In genomic region chr15:85414495-85414894, GRCh38 we compare ENCODE assay signal across 8 cellular contexts. TPM values are rescaled to one million over a fixed set of nuclear protein-coding genes. Genes with fewer than 3 reads are reported as not detected.
DNase-seq lines count a peak whose midpoint lies in the region; ATAC-seq and TF ChIP-seq lines count a peak whose summit lies in the region.

No MANE protein-coding gene starts in this region.

- H3K4me3 ChIP-seq in ACC112 (ENCODE audit: low read depth, low read length) (peak overlapping the region; percentile 66; the same call in 1 of the 2 replicates), hepatocyte (no peak overlapping the region)

- H4K20me1 ChIP-seq in hepatocyte (ENCODE audit: insufficient read depth, poor library complexity, severe bottlenecking) = peaks cover 23% of the 10 kb centered on the region

- POLR2A ChIA-PET in activated B cell treated with CpG ODN at 0.5 μM for 24 hours (lab: Charles Lee) = interaction anchor here (0.8 to 17.2 kb wide), 10 partner anchors 10 to 117 kb away, joined by 3 to 395 read pairs (median 16); partner anchors contain the start of gene AKAP13

- H3K27me3 Mint-ChIP-seq in activated B cell treated with CpG ODN at 0.5 μM for 24 hours = no peaks in the 10 kb centered on the region

- H2AFZ ChIP-seq in ACC112 (ENCODE audit: low read length, unreplicated experiment) (no peak overlapping the region), hepatocyte (no peak overlapping the region)

- DNase-seq in GM13976 (ENCODE audit: low spot score) = peak; percentile 55
- DNase-seq in activated B cell treated with CpG ODN at 0.5 μM for 24 hours = no peak
- no peak for DNase-seq in hepatocyte (ENCODE audit: low spot score)
- no peak for DNase-seq in SKM-1 (lab: John Stamatoyannopoulos, UW; ENCODE audit: unreplicated experiment)

- no peaks in the 10 kb centered on the region for H3K9me3 ChIP-seq in hepatocyte (ENCODE audit: low read depth)

- H3K36me3 ChIP-seq in ACC112 (ENCODE audit: insufficient read depth, low read length) (no peaks in the 10 kb centered on the region), hepatocyte (replicated peaks; ENCODE audit: insufficient read depth, low read depth) (no peaks in the 10 kb centered on the region)

- no peaks in the 10 kb centered on the region for H3K9me2 ChIP-seq in hepatocyte (replicated peaks; ENCODE audit: insufficient read depth)

- in situ Hi-C loops in GM13976 (cut with MboI; ENCODE audit: low sequenced_read_pairs, unreplicated experiment) = no loop called here

- peak overlapping the region; percentile 9 for H3K4me3 Mint-ChIP-seq in activated B cell treated with CpG ODN at 0.5 μM for 24 hours

- H3K36me3 Mint-ChIP-seq in activated B cell treated with CpG ODN at 0.5 μM for 24 hours (ENCODE audit: low read depth) = peaks cover 17% of the 10 kb centered on the region

- H3K9me3 Mint-ChIP-seq in activated B cell treated with CpG ODN at 0.5 μM for 24 hours = no peaks in the 10 kb centered on the region

- H3K27ac ChIP-seq in ACC112 (ENCODE audit: low read depth, low read length) (peak overlapping the region; percentile 96), hepatocyte (peak overlapping the region; percentile 66)

- intact Hi-C loops in activated B cell treated with CpG ODN at 0.5 μM for 24 hours (cut with micrococcal nuclease) = loop anchor here (1.0 kb wide), 2 partner anchors 26 to 118 kb away; no protein-coding TSS in a partner anchor

- H3K79me2 ChIP-seq in ACC112 (ENCODE audit: control insufficient read depth, insufficient read depth, low read length, unreplicated experiment) (peaks cover 87% of the 10 kb centered on the region), hepatocyte (peaks cover 97% of the 10 kb centered on the region)

- H3K4me2 ChIP-seq in hepatocyte = no peak overlapping the region

- peaks cover 76% of the 10 kb centered on the region for H3K4me1 Mint-ChIP-seq in activated B cell treated with CpG ODN at 0.5 μM for 24 hours

- TF ChIP-seq CTCF in GM13976 (IDR thresholded peaks at IDR 0.05; ENCODE audit: borderline replicate concordance, control extremely low read depth, extremely low read depth, insufficient read depth, missing control alignments) (peak; percentile 36), activated B cell treated with CpG ODN at 0.5 μM for 24 hours (IDR thresholded peaks at IDR 0.05) (no peak), hepatocyte (IDR thresholded peaks at IDR 0.05; ENCODE audit: poor library complexity) (peak; percentile 15)

- H3K4me1 ChIP-seq in ACC112 (ENCODE audit: control insufficient read depth, insufficient read depth, low read length, unreplicated experiment) (peaks cover 58% of the 10 kb centered on the region), hepatocyte (ENCODE audit: insufficient read depth) (peaks cover 25% of the 10 kb centered on the region)

- H3K27me3 ChIP-seq in ACC112 (ENCODE audit: insufficient read depth, low read length) = no peaks in the 10 kb centered on the region
- no peaks in the 10 kb centered on the region for H3K27me3 ChIP-seq in hepatocyte

- ATAC-seq in activated B cell treated with CpG ODN at 0.5 μM for 24 hours (ENCODE audit: low read depth) (no peak), HG03460 (IDR thresholded peaks at IDR 0.05; ENCODE audit: unreplicated experiment) (no peak), GM21786 (IDR thresholded peaks at IDR 0.05; ENCODE audit: unreplicated experiment) (no peak), GM21381 (IDR thresholded peaks at IDR 0.05; ENCODE audit: unreplicated experiment) (no peak)

- peak overlapping the region; percentile 77 for H3K27ac Mint-ChIP-seq in activated B cell treated with CpG ODN at 0.5 μM for 24 hours

- CTCF ChIA-PET in activated B cell treated with CpG ODN at 0.5 μM for 24 hours (lab: Charles Lee) = interaction anchor here (0.7 to 8.2 kb wide), 32 partner anchors 10 to 275 kb away, joined by 3 to 218 read pairs (median 6); partner anchors contain the start of gene AKAP13

RNA-seq across cellular contexts. Expression of gene AKAP13, which starts 34.1 kb away (rescaled TPM):
- 254 and 290 TPM in 2 replicates for total RNA-seq in activated B cell treated with CpG ODN at 0.5 μM for 24 hours
- total RNA-seq in hepatocyte = 80.9 and 82.8 TPM in 2 replicates
- polyA plus RNA-seq in hepatocyte = 55.6 and 61.0 TPM in 2 replicates
